In genomic region chr14:32102152-32102787, GRCh38 we compare ENCODE assay signal across 9 cellular contexts. TPM values are rescaled to one million over a fixed set of nuclear protein-coding genes. Genes with fewer than 3 reads are reported as not detected.
DNase-seq lines count a peak whose midpoint lies in the region; ATAC-seq, FAIRE-seq and TF ChIP-seq lines count a peak whose summit lies in the region.
"Had no signal": no experiment of that assay in that cellular context is flagged by ENCODE, and none has a peak within 500 bp of the region (broad histone marks: within the 10 kb centered on the region; RNA-seq: fewer than 3 reads in every experiment).

No MANE protein-coding gene starts in this region.

- ATAC-seq in GM18858 (IDR thresholded peaks at IDR 0.05; ENCODE audit: unreplicated experiment) (peak; percentile 80), GM21737 (IDR thresholded peaks at IDR 0.05; ENCODE audit: unreplicated experiment) (peak; percentile 79), HG03565 (IDR thresholded peaks at IDR 0.05; ENCODE audit: unreplicated experiment) (peak; percentile 83)

- H3K4me3 Mint-ChIP-seq in Caco-2 (ENCODE audit: unreplicated experiment) = no peak overlapping the region

- H3K4me3 ChIP-seq in endothelial cell of umbilical vein (replicated peaks in 1 of 3; ENCODE audit: insufficient read depth in 1 of 3, low read depth in 1 of 3, low read length in 3 of 3) (no peak overlapping the region), Caco-2 (ENCODE audit: low read depth, low read length) (no peak overlapping the region)

- no TSS peak for BruUV-seq in endothelial cell of umbilical vein (replicated peaks; lab: Mats Ljungman, UMichigan)
- BruUV-seq in Caco-2 (replicated peaks; lab: Mats Ljungman, UMichigan) = no TSS peak

- TF ChIP-seq CTCF in endothelial cell of umbilical vein (IDR thresholded peaks at IDR 0.05; ENCODE audit: extremely low read depth in 1 of 2, insufficient read depth in 1 of 2, low read depth in 1 of 2, low read length in 2 of 2) (no peak), Caco-2 (IDR thresholded peaks at IDR 0.05; ENCODE audit: insufficient read depth in 1 of 2, low read depth in 1 of 2, low read length in 1 of 2, severe bottlenecking in 1 of 2, unreplicated experiment in 1 of 2) (no peak)

- H3K9ac ChIP-seq in endothelial cell of umbilical vein (replicated peaks; ENCODE audit: extremely low read depth, insufficient read depth, low read length) = no peak overlapping the region

- TF ChIP-seq POLR2A in endothelial cell of umbilical vein (IDR thresholded peaks at IDR 0.05; ENCODE audit: low read depth, low read length) = no peak

- no peaks in the 10 kb centered on the region for H3K9me1 ChIP-seq in endothelial cell of umbilical vein (replicated peaks; ENCODE audit: control insufficient read depth, extremely low read depth, insufficient read depth, low read length)

- no peaks in the 10 kb centered on the region for H3K36me3 ChIP-seq in endothelial cell of umbilical vein (ENCODE audit: control insufficient read depth in 2 of 2, extremely low read depth in 1 of 2, insufficient read depth in 2 of 2, low read length in 2 of 2)
- no peaks in the 10 kb centered on the region for H3K36me3 ChIP-seq in Caco-2 (ENCODE audit: control insufficient read depth, insufficient read depth, low read length)

- H3K4me2 ChIP-seq in endothelial cell of umbilical vein (ENCODE audit: insufficient read depth, low read length) = no peak overlapping the region

- dilution Hi-C loops in endothelial cell of umbilical vein (cut with MboI; ENCODE audit: extremely low pct_ligation_motif_present, low sequenced_read_pairs) = no loop called here

- H2AFZ ChIP-seq in endothelial cell of umbilical vein (ENCODE audit: low read depth, low read length) = no peak overlapping the region

- intact Hi-C loops in endothelial cell of umbilical vein (cut with micrococcal nuclease) (no loop called here), Caco-2 (cut with micrococcal nuclease; ENCODE audit: unreplicated experiment) (no loop called here)

- H3K4me1 Mint-ChIP-seq in Caco-2 (ENCODE audit: low read depth, unreplicated experiment) = no peaks in the 10 kb centered on the region

- peaks cover 38% of the 10 kb centered on the region for H3K79me2 ChIP-seq in endothelial cell of umbilical vein (ENCODE audit: control insufficient read depth, insufficient read depth, low read length)

- H3K9me3 ChIP-seq in endothelial cell of umbilical vein (replicated peaks; ENCODE audit: control insufficient read depth, insufficient read depth, low read length) (no peaks in the 10 kb centered on the region), Caco-2 (no peaks in the 10 kb centered on the region)

- no peak overlapping the region for H3K27ac ChIP-seq in endothelial cell of umbilical vein (ENCODE audit: insufficient read depth, low read depth, low read length)

- H3K4me1 ChIP-seq in endothelial cell of umbilical vein (ENCODE audit: control insufficient read depth, extremely low read depth, insufficient read depth, low read length) = no peaks in the 10 kb centered on the region
- H3K4me1 ChIP-seq in Caco-2 = no peaks in the 10 kb centered on the region

- H3K36me3 Mint-ChIP-seq in Caco-2 (ENCODE audit: insufficient read depth, unreplicated experiment) = peaks cover 34% of the 10 kb centered on the region

- H3K27me3 ChIP-seq in endothelial cell of umbilical vein (ENCODE audit: control insufficient read depth in 2 of 2, insufficient read depth in 2 of 2, low read length in 2 of 2) (no peaks in the 10 kb centered on the region), Caco-2 (replicated peaks; ENCODE audit: control insufficient read depth, insufficient read depth, low read length) (no peaks in the 10 kb centered on the region)

- H3K27ac Mint-ChIP-seq in Caco-2 (ENCODE audit: unreplicated experiment) = no peak overlapping the region

- CTCF ChIA-PET in endothelial cell of umbilical vein (lab: Charles Lee) = no interaction called here
- CTCF ChIA-PET in Caco-2 (lab: Charles Lee) = no interaction called here

- DNase-seq in endothelial cell of umbilical vein (ENCODE audit: low read depth, low spot score) (no peak), Caco-2 (no peak), activated gamma-delta T cell treated with Interleukin-2 at 50 U/mL for 16 hours (no peak), DMS 273 (lab: John Stamatoyannopoulos, UW; ENCODE audit: unreplicated experiment) (no peak), NCI-H1092 treated with DMSO at 0.1 percent for 48 hours (lab: John Stamatoyannopoulos, UW) (no peak)

- H3K27me3 Mint-ChIP-seq in Caco-2 (ENCODE audit: insufficient read depth, unreplicated experiment) = no peaks in the 10 kb centered on the region

- POLR2A ChIA-PET in endothelial cell of umbilical vein (lab: Charles Lee) = no interaction called here
- POLR2A ChIA-PET in Caco-2 (lab: Charles Lee) = interaction anchor here (0.6 kb wide), 1 partner anchor 24 kb away, joined by 3 read pairs; no protein-coding TSS in a partner anchor

- peak; percentile 12 for FAIRE-seq in endothelial cell of umbilical vein (lab: Jason Lieb, UNC)
- FAIRE-seq: colon had no signal

- H4K20me1 ChIP-seq in endothelial cell of umbilical vein (replicated peaks; ENCODE audit: control insufficient read depth, extremely low read depth, insufficient read depth, low read length) = no peaks in the 10 kb centered on the region

- H3K9me3 Mint-ChIP-seq in Caco-2 (ENCODE audit: unreplicated experiment) = no peaks in the 10 kb centered on the region

TF ChIP-seq in endothelial cell of umbilical vein, 7 proteins besides CTCF, POLR2A, EP300 and RAD21:
- no peak for TF ChIP-seq FOS (IDR thresholded peaks at IDR 0.05; ENCODE audit: borderline replicate concordance, insufficient read depth, low read length)
- TF ChIP-seq MYC (IDR thresholded peaks at IDR 0.05; ENCODE audit: low read depth, low read length) = no peak
- no peak for TF ChIP-seq MAX (IDR thresholded peaks at IDR 0.05; ENCODE audit: insufficient read depth, insufficient read length)
- TF ChIP-seq GATA2 (IDR thresholded peaks at IDR 0.05; ENCODE audit: insufficient read depth, insufficient read length, low read depth, low read length) = no peak
- TF ChIP-seq EZH2 (IDR thresholded peaks at IDR 0.05; ENCODE audit: borderline replicate concordance, low read depth, low read length, severe bottlenecking) = no peak
- TF ChIP-seq POLR2AphosphoS5 (IDR thresholded peaks at IDR 0.05; ENCODE audit: insufficient read depth, low read depth, low read length) = no peak
- no peak for TF ChIP-seq JUN (IDR thresholded peaks at IDR 0.05; ENCODE audit: borderline replicate concordance, insufficient read depth, insufficient read length, low read depth)

RNA-seq across cellular contexts. Expression of gene ARHGAP5, which starts 25.2 kb away (rescaled TPM):
- 35.9 and 36.2 TPM in 2 replicates for total RNA-seq in endothelial cell of umbilical vein
- 3.3 and 4.3 TPM in 2 replicates for polyA plus RNA-seq in endothelial cell of umbilical vein
- polyA plus RNA-seq in endothelial cell of umbilical vein (2011; cell fraction: cytosol; rRNA removed) = 6.7 and 7.7 TPM in 2 replicates
- polyA plus RNA-seq in endothelial cell of umbilical vein (2011; cell fraction: nucleus; rRNA removed) = 10.7 and 12.2 TPM in 2 replicates
- polyA plus RNA-seq in endothelial cell of umbilical vein (2012) = 14.1 and 22.3 TPM in 2 replicates
- polyA minus RNA-seq in endothelial cell of umbilical vein = 16.3 and 17.6 TPM in 2 replicates
- polyA minus RNA-seq in endothelial cell of umbilical vein (2011; cell fraction: cytosol; rRNA and poly(A)+ RNA removed) = 70.6 TPM
- polyA minus RNA-seq in endothelial cell of umbilical vein (2011; cell fraction: nucleus; rRNA and poly(A)+ RNA removed) = 20.7 and 32.3 TPM in 2 replicates
- total RNA-seq in Caco-2 (2022) = 146 and 165 TPM in 2 replicates
